In the genomic region with DNA sequence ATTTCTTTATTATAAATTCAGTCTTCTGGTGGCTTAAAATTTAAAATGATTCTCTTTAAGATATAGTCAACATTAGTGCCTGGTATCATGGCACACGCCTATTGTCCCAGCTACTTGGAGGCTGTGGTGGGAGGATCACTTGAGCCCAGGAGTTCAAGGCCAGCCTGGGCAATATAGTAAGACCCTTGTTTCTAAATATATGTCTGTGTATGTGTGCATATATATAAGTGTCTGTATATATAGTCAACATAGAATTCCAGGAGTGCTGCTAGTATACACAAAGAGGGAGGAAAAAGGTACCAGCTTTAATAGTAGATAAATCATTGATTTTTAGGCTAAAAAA, we compare ENCODE assay signal across 21 cellular contexts. TPM values are rescaled to one million over a fixed set of nuclear protein-coding genes. Genes with fewer than 3 reads are reported as not detected.
"Had no signal": no experiment of that assay in that cellular context is flagged by ENCODE, and none has a peak within 500 bp of the region (broad histone marks: within the 10 kb centered on the region; RNA-seq: fewer than 3 reads in every experiment).

No MANE protein-coding gene starts in this region.

- DNase-seq: KBM-7, MV-4-11, NCI-H1048, NCI-H1105, NCI-H1417, NCI-H1436 treated with DMSO at 0.1 percent for 48 hours, NCI-H1694, NCI-H1930, NCI-H2081, NCI-H2107, NCI-H2171, NCI-H226, NCI-H446, NCI-H510A, NCI-H524 treated with DMSO at 0.1 percent for 48 hours, NCI-H69, NCI-H774, RPMI8226, SHP77 had no signal

- H3K27ac ChIP-seq: HL-60 had no signal

RNA-seq across cellular contexts. Expression of a gene that starts 35.9 kb away (rescaled TPM):
- total RNA-seq: MCF 10A had no signal

RNA-seq across cellular contexts. Expression of a gene that starts 49.4 kb away (rescaled TPM):
- total RNA-seq: MCF 10A had no signal

RNA-seq across cellular contexts. Expression of a gene that starts 55.2 kb away (rescaled TPM):
- total RNA-seq: MCF 10A had no signal
